Comparison of ENCODE assay signal across 12 cellular contexts in the genomic region with DNA sequence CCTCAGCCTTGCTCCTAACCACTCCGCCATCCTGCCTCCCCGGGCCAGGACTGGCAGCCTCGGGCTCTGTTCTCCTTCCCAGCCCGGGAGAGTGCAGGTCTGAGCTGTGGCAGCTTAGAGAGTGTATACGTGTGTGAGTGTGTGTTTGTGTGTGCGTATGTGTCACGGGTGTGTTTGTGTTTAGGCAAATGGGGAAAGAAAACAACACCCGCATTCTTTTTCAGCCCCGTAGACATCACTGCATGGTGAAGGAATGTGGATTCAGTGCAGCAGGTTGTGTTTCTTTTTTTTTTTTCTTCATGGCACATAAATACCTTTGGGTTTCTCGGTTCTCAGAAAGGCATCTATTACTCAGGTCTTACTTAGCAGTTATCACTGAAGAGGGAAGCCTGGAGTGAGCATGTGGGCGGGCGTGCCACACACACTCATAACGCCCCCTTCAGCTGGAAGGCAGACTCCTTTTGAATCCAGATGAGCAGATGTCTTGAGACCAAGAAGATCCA. TPM values are rescaled to one million over a fixed set of nuclear protein-coding genes. Genes with fewer than 3 reads are reported as not detected.
DNase-seq lines count a peak whose midpoint lies in the region; ATAC-seq and TF ChIP-seq lines count a peak whose summit lies in the region.
"Had no signal": no experiment of that assay in that cellular context is flagged by ENCODE, and none has a peak within 500 bp of the region (broad histone marks: within the 10 kb centered on the region; RNA-seq: fewer than 3 reads in every experiment).

No MANE protein-coding gene starts in this region.

- H3K79me2 ChIP-seq in smooth muscle cell (ENCODE audit: low read depth) = peaks cover 73% of the 10 kb centered on the region

- H3K9me3 ChIP-seq in RWPE2 (ENCODE audit: severe bottlenecking) (no peaks in the 10 kb centered on the region), smooth muscle cell (replicated peaks; ENCODE audit: low read depth) (no peaks in the 10 kb centered on the region)
- H3K9me3 ChIP-seq: HAP-1, pancreas had no signal

- no peak overlapping the region for H3K4me3 ChIP-seq in RWPE2 (ENCODE audit: severe bottlenecking)
- H3K4me3 ChIP-seq in fibroblast of pulmonary artery (replicated peaks; ENCODE audit: low read depth, low read length) = no peak overlapping the region
- H3K4me3 ChIP-seq in smooth muscle cell = no peak overlapping the region
- H3K4me3 ChIP-seq: HAP-1, pancreas had no signal

- 28% methylated on average over 13 of the region's 13 CpGs for WGBS in smooth muscle cell (ENCODE audit: low lambda C conversion rate)

- peak; percentile 8 for DNase-seq in NCI-H2171 treated with DMSO at 0.1 percent for 48 hours (lab: John Stamatoyannopoulos, UW)
- DNase-seq in NCI-H2171 (lab: John Stamatoyannopoulos, UW) = no peak
- DNase-seq in RWPE2 (ENCODE audit: low spot score) = no peak
- DNase-seq in fibroblast of pulmonary artery (ENCODE audit: low read depth) = peak; percentile 73
- DNase-seq in smooth muscle cell (lab: John Stamatoyannopoulos, UW; ENCODE audit: unreplicated experiment) = no peak
- DNase-seq in NCI-H2107 treated with DMSO at 0.1 percent for 48 hours (lab: John Stamatoyannopoulos, UW; ENCODE audit: unreplicated experiment) = no peak
- DNase-seq in NCI-H748 (lab: John Stamatoyannopoulos, UW; ENCODE audit: unreplicated experiment) = no peak
- DNase-seq: activated naive CD4-positive, alpha-beta T cell treated with Interleukin-2 at 50 U/mL for 16 hours; T-helper 17 cell had no signal

- peak; percentile 37; the same call in 1 of the 3 replicates for ATAC-seq in RWPE2 (ENCODE audit: low read depth)
- no peak for ATAC-seq in GM21423 (IDR thresholded peaks at IDR 0.05; ENCODE audit: unreplicated experiment)
- ATAC-seq: pancreas, T-helper 17 cell had no signal

- peak overlapping the region; percentile 48 for H3K4me2 ChIP-seq in smooth muscle cell

- TF ChIP-seq CTCF in RWPE2 (IDR thresholded peaks at IDR 0.05; ENCODE audit: poor library complexity, severe bottlenecking) = no peak
- peak; percentile 1 for TF ChIP-seq CTCF in fibroblast of pulmonary artery (IDR thresholded peaks at IDR 0.05; ENCODE audit: low read length, missing control alignments)
- no peak for TF ChIP-seq CTCF in smooth muscle cell (IDR thresholded peaks at IDR 0.05; ENCODE audit: borderline replicate concordance, insufficient read depth, poor library complexity, severe bottlenecking)

- H4K20me1 ChIP-seq in smooth muscle cell (ENCODE audit: low read depth) = peaks cover 93% of the 10 kb centered on the region

- H3F3A ChIP-seq in smooth muscle cell (ENCODE audit: low read depth) = peaks cover 9% of the 10 kb centered on the region

- H3K4me1 ChIP-seq in RWPE2 (ENCODE audit: insufficient read depth, poor library complexity, severe bottlenecking) = no peaks in the 10 kb centered on the region
- peaks cover 18% of the 10 kb centered on the region for H3K4me1 ChIP-seq in smooth muscle cell (ENCODE audit: low read depth)
- H3K4me1 ChIP-seq: pancreas had no signal

- no peak overlapping the region for H2AFZ ChIP-seq in smooth muscle cell (ENCODE audit: low read depth)

- peak overlapping the region; percentile 67 for H3K9ac ChIP-seq in smooth muscle cell (ENCODE audit: low read depth)

- H3K36me3 ChIP-seq in RWPE2 (ENCODE audit: low read depth) = no peaks in the 10 kb centered on the region
- H3K36me3 ChIP-seq in smooth muscle cell (ENCODE audit: low read depth) = no peaks in the 10 kb centered on the region
- H3K36me3 ChIP-seq: HAP-1, pancreas had no signal

- no peak overlapping the region for H3K27ac ChIP-seq in RWPE2 (ENCODE audit: poor library complexity, severe bottlenecking)
- peak overlapping the region; percentile 83 for H3K27ac ChIP-seq in smooth muscle cell (ENCODE audit: low read depth)
- H3K27ac ChIP-seq: pancreas had no signal

- H3K27me3 ChIP-seq in RWPE2 (ENCODE audit: insufficient read depth, poor library complexity, severe bottlenecking) = no peaks in the 10 kb centered on the region
- no peaks in the 10 kb centered on the region for H3K27me3 ChIP-seq in smooth muscle cell (ENCODE audit: low read depth)
- H3K27me3 ChIP-seq: pancreas had no signal

RNA-seq across cellular contexts. Expression of a gene that starts 44.2 kb away (rescaled TPM):
- 10.4 and 10.6 TPM in 2 replicates for total RNA-seq in smooth muscle cell
- polyA plus RNA-seq in smooth muscle cell = 9.4 and 10.4 TPM in 2 replicates
- total RNA-seq: T-helper 17 cell had no signal

Comparison
In these comparisons a context has a peak if more than half of its experiments do, and no peak if none do; other contexts are left out.
1. DNase-seq: peak in NCI-H2171 treated with DMSO at 0.1 percent for 48 hours (single experiment) and fibroblast of pulmonary artery (single experiment); none in NCI-H2171 (single experiment), RWPE2 (single experiment), smooth muscle cell (single experiment), NCI-H2107 treated with DMSO at 0.1 percent for 48 hours (single experiment) and NCI-H748 (single experiment).